Comparison of ENCODE assay signal across 16 cellular contexts in genomic region chr15:70133296-70133695, GRCh38. TPM values are rescaled to one million over a fixed set of nuclear protein-coding genes. Genes with fewer than 3 reads are reported as not detected.
DNase-seq lines count a peak whose midpoint lies in the region; FAIRE-seq and TF ChIP-seq lines count a peak whose summit lies in the region.
"Had no signal": no experiment of that assay in that cellular context is flagged by ENCODE, and none has a peak within 500 bp of the region (broad histone marks: within the 10 kb centered on the region; RNA-seq: fewer than 3 reads in every experiment).

No MANE protein-coding gene starts in this region.

- WGBS in ovary, 3 donors = 80 to 86% (median 83%) methylated on average over 6 of the region's 6 CpGs

- H3K9me3 ChIP-seq in osteoblast (ENCODE audit: low read depth, low read length) = no peaks in the 10 kb centered on the region
- no peaks in the 10 kb centered on the region for H3K9me3 ChIP-seq in breast epithelium
- no peaks in the 10 kb centered on the region for H3K9me3 ChIP-seq in ovary

- H3K36me3 ChIP-seq in osteoblast (ENCODE audit: insufficient read depth, low read length) (no peaks in the 10 kb centered on the region), breast epithelium (no peaks in the 10 kb centered on the region), ovary (no peaks in the 10 kb centered on the region)

- H3K4me1 ChIP-seq in osteoblast (ENCODE audit: insufficient read depth, low read length) (no peaks in the 10 kb centered on the region), breast epithelium (no peaks in the 10 kb centered on the region), ovary (ENCODE audit: insufficient read depth) (no peaks in the 10 kb centered on the region)

- peak; percentile 42 for DNase-seq in ACHN
- DNase-seq in NCI-H1694 treated with DMSO at 0.1 percent for 48 hours (lab: John Stamatoyannopoulos, UW) = peak; percentile 20
- peak; percentile 65 for DNase-seq in kidney tubule cell (ENCODE audit: low spot score)
- DNase-seq in osteoblast (ENCODE audit: insufficient read length, low spot score, missing footprints) = peak; percentile 18
- no peak for DNase-seq in breast epithelium (ENCODE audit: low spot score in 2 of 2)
- DNase-seq in ovary = no peak
- DNase-seq in GM19239 (ENCODE audit: insufficient read length, low spot score) = no peak
- DNase-seq in stimulated activated CD4-positive, alpha-beta T cell treated with anti-CD3 and anti-CD28 coated beads, Interleukin-4, amount 100 ng/mL, for 4 hours = no peak
- DNase-seq: CD4-positive, alpha-beta memory T cell; EL; HCEC 1CT; Kasumi-1; NCI-H2029 treated with DMSO at 0.1 percent for 48 hours; NCI-H524 treated with DMSO at 0.1 percent for 48 hours; NK-92 treated with Interleukin-12 subunit alpha and Interleukin-12 subunit beta, amount 100 ng/mL, for 24 hours had no signal

- peaks cover 18% of the 10 kb centered on the region for H3K27me3 ChIP-seq in osteoblast (ENCODE audit: insufficient read depth, low read length)
- H3K27me3 ChIP-seq in breast epithelium = no peaks in the 10 kb centered on the region
- H3K27me3 ChIP-seq in ovary = no peaks in the 10 kb centered on the region

- H4K20me1 ChIP-seq in osteoblast (ENCODE audit: insufficient read depth, low read length) = no peaks in the 10 kb centered on the region

- no peaks in the 10 kb centered on the region for H3K79me2 ChIP-seq in osteoblast (ENCODE audit: insufficient read depth, low read length)

- no peak for TF ChIP-seq CTCF in osteoblast (IDR thresholded peaks at IDR 0.05; ENCODE audit: extremely low read depth, low read depth, low read length)
- no peak for TF ChIP-seq CTCF in breast epithelium (IDR thresholded peaks at IDR 0.05)
- no peak for TF ChIP-seq CTCF in ovary (IDR thresholded peaks at IDR 0.05)

- no peak overlapping the region for H2AFZ ChIP-seq in osteoblast (ENCODE audit: low read length)

- in situ Hi-C loops in ACHN (cut with HindIII; ENCODE audit: low pct_ligation_motif_present, low pct_unique_long_range_greater_than_20kb, low sequenced_read_pairs) = no loop called here

- intact Hi-C loops in breast epithelium (cut with DNase I; ENCODE audit: low total_unique reads) = no loop called here
- intact Hi-C loops in ovary (cut with DNase I) = no loop called here

- H3K4me3 ChIP-seq in osteoblast (ENCODE audit: insufficient read depth, low read length) = no peak overlapping the region
- no peak overlapping the region for H3K4me3 ChIP-seq in breast epithelium
- no peak overlapping the region for H3K4me3 ChIP-seq in ovary

- H3K4me2 ChIP-seq in osteoblast (ENCODE audit: insufficient read depth, low read length) = no peak overlapping the region

- H3K27ac ChIP-seq in osteoblast (ENCODE audit: low read depth, low read length) (no peak overlapping the region), breast epithelium (no peak overlapping the region), ovary (no peak overlapping the region)

- no peak for FAIRE-seq in GM19239 (lab: Jason Lieb, UNC)
- FAIRE-seq: D721Med had no signal

- no peak for TF ChIP-seq EP300 in ovary (IDR thresholded peaks at IDR 0.05)

- TF ChIP-seq POLR2A in breast epithelium (IDR thresholded peaks at IDR 0.05) (no peak), ovary (IDR thresholded peaks at IDR 0.05) (no peak)

RNA-seq across cellular contexts. Expression of gene TLE3, which starts 35.6 kb away (rescaled TPM):
- total RNA-seq in osteoblast = 21.5 and 29.7 TPM in 2 replicates
- 10 to 100 TPM; 67.0 to 73.9 (median 73.4) TPM for total RNA-seq in breast epithelium
- total RNA-seq in ovary = 10 to 100 TPM; 53.9 to 70.8 (median 62.4) TPM
- polyA plus RNA-seq in ovary = 10 to 100 TPM; 17.5 to 24.4 TPM

Comparison
In these comparisons a context has a peak if more than half of its experiments do, and no peak if none do; other contexts are left out.
1. DNase-seq: peak in ACHN (single experiment), NCI-H1694 treated with DMSO at 0.1 percent for 48 hours (single experiment), kidney tubule cell (single experiment) and osteoblast (single experiment); none in breast epithelium (0 of 2), ovary (0 of 5), GM19239 (single experiment) and stimulated activated CD4-positive, alpha-beta T cell treated with anti-CD3 and anti-CD28 coated beads, Interleukin-4, amount 100 ng/mL, for 4 hours (0 of 2).